ENCODE assay signal across 19 cellular contexts in the genomic region with DNA sequence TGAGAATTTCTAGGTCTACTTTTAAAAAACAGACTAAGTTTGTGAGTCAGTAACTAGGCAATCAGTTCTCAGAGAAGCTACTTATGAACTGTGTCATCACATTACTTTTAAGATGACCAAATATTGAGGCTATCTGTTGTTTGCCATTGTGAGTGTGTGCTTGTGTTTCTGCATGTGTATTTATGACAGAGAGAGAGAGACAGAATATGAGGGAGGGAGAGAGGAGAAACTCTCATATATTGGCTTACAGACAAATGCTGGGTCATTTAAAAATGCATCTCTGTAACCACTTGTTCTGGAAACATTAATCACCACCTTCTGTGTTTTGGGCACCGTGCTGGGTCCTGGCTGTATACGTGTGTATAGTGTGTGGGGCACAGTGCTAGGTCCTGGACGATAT.
DNase-seq lines count a peak whose midpoint lies in the region; TF ChIP-seq lines count a peak whose summit lies in the region.
"Had no signal": no experiment of that assay in that cellular context is flagged by ENCODE, and none has a peak within 500 bp of the region (broad histone marks: within the 10 kb centered on the region; RNA-seq: fewer than 3 reads in every experiment).

No MANE protein-coding gene starts in this region.

- H3K9me3 Mint-ChIP-seq in HFFc6 (peaks cover 4% of the 10 kb centered on the region), progenitor cell of endocrine pancreas (ENCODE audit: low read depth) (peaks cover 8% of the 10 kb centered on the region)
- H3K9me3 Mint-ChIP-seq: activated T-helper 1 cell treated with anti-CD3 and anti-CD28 coated beads, Interleukin-12 subunit alpha, Interleukin-12 subunit beta, Interleukin-2, Interleukin-4 antibody, amounts not matched to agents 30 ng/mL and 10 ng/mL and 1 ng/mL, durations not matched to agents 14 hours and 24 hours and 36 hours; CD4-positive, alpha-beta T cell had no signal

- WGBS in urinary bladder = 52% methylated on average over 3 of the region's 3 CpGs

- peaks cover 50% of the 10 kb centered on the region for H3K4me1 Mint-ChIP-seq in HFFc6 (ENCODE audit: low read depth)
- H3K4me1 Mint-ChIP-seq in progenitor cell of endocrine pancreas (ENCODE audit: low read depth) = no peaks in the 10 kb centered on the region
- H3K4me1 Mint-ChIP-seq: naive thymus-derived CD8-positive, alpha-beta T cell had no signal

- H3K4me3 ChIP-seq in astrocyte of the spinal cord (ENCODE audit: low read depth, low read length) (no peak overlapping the region), urinary bladder (ENCODE audit: low read depth, low read length) (peak overlapping the region; percentile 15), MM.1S (ENCODE audit: low read length) (no peak overlapping the region)
- H3K4me3 ChIP-seq: esophagus muscularis mucosa, GM12878, HAP-1, prostate gland had no signal

- DNase-seq in HFFc6 = peak; percentile 86
- peak; percentile 34 for DNase-seq in astrocyte of the spinal cord (ENCODE audit: low read depth, low spot score)
- DNase-seq in hepatic stellate cell (ENCODE audit: low spot score) = peak; percentile 44
- DNase-seq in progenitor cell of endocrine pancreas (ENCODE audit: low spot score, unreplicated experiment) = no peak
- no peak for DNase-seq in H4 (ENCODE audit: low spot score)
- no peak for DNase-seq in MM.1S
- DNase-seq: activated CD8-positive, alpha-beta T cell treated with anti-CD3 and anti-CD28 coated beads for 36 hours; CD4-positive, alpha-beta T cell; cortex of kidney; naive thymus-derived CD8-positive, alpha-beta T cell; NCI-H2107; substantia nigra; SW 1271 had no signal

- H3K27ac Mint-ChIP-seq in HFFc6 (peak overlapping the region; percentile 83), progenitor cell of endocrine pancreas (no peak overlapping the region)
- H3K27ac Mint-ChIP-seq: activated CD8-positive, alpha-beta T cell treated with anti-CD3 and anti-CD28 coated beads for 36 hours; activated T-helper 1 cell treated with anti-CD3 and anti-CD28 coated beads, Interleukin-12 subunit alpha, Interleukin-12 subunit beta, Interleukin-2, Interleukin-4 antibody, amounts not matched to agents 30 ng/mL and 10 ng/mL and 1 ng/mL, durations not matched to agents 14 hours and 24 hours and 36 hours; CD4-positive, alpha-beta T cell; naive thymus-derived CD8-positive, alpha-beta T cell had no signal

- no peaks in the 10 kb centered on the region for H3K27me3 ChIP-seq in MM.1S (replicated peaks; ENCODE audit: insufficient read depth, low read length)
- H3K27me3 ChIP-seq: esophagus muscularis mucosa had no signal

- H3K9me2 ChIP-seq in MM.1S (replicated peaks; ENCODE audit: insufficient read depth, low read length) = no peaks in the 10 kb centered on the region

- H3K79me2 ChIP-seq in MM.1S (ENCODE audit: low read length) = no peaks in the 10 kb centered on the region

- in situ Hi-C loops in astrocyte of the spinal cord (cut with HindIII; ENCODE audit: low sequenced_read_pairs) = no loop called here

- TF ChIP-seq CTCF in HFFc6 (IDR thresholded peaks at IDR 0.05) (no peak), astrocyte of the spinal cord (IDR thresholded peaks at IDR 0.05; ENCODE audit: low read depth, low read length) (no peak), progenitor cell of endocrine pancreas (IDR thresholded peaks at IDR 0.05; ENCODE audit: unreplicated experiment) (no peak), MM.1S (IDR thresholded peaks at IDR 0.05; ENCODE audit: low read length) (no peak)

- H3K36me3 ChIP-seq in urinary bladder (ENCODE audit: insufficient read depth) (no peaks in the 10 kb centered on the region), MM.1S (replicated peaks; ENCODE audit: insufficient read depth, low read length) (no peaks in the 10 kb centered on the region)
- H3K36me3 ChIP-seq: esophagus muscularis mucosa, HAP-1, prostate gland had no signal

- no peaks in the 10 kb centered on the region for H3K27me3 Mint-ChIP-seq in HFFc6 (ENCODE audit: insufficient read depth)
- H3K27me3 Mint-ChIP-seq in progenitor cell of endocrine pancreas = no peaks in the 10 kb centered on the region

- H3K4me2 ChIP-seq in MM.1S (ENCODE audit: low read depth, low read length) = no peak overlapping the region

- no peaks in the 10 kb centered on the region for H3F3A ChIP-seq in MM.1S (ENCODE audit: insufficient read depth, low read length)

- peaks cover 11% of the 10 kb centered on the region for H3K36me3 Mint-ChIP-seq in HFFc6 (ENCODE audit: low read depth)
- no peaks in the 10 kb centered on the region for H3K36me3 Mint-ChIP-seq in progenitor cell of endocrine pancreas (ENCODE audit: insufficient read depth)

- H4K20me1 ChIP-seq in MM.1S (ENCODE audit: insufficient read depth, low read length) = no peaks in the 10 kb centered on the region

- no peaks in the 10 kb centered on the region for H3K9me3 ChIP-seq in MM.1S (replicated peaks; ENCODE audit: insufficient read depth, low read length)
- H3K9me3 ChIP-seq: esophagus muscularis mucosa, HAP-1, prostate gland had no signal

- H3K4me3 Mint-ChIP-seq in HFFc6 = peak overlapping the region; percentile 17; the same call in 1 of the 2 replicates
- H3K4me3 Mint-ChIP-seq in progenitor cell of endocrine pancreas (ENCODE audit: low read depth) = no peak overlapping the region
- H3K4me3 Mint-ChIP-seq: activated CD8-positive, alpha-beta T cell treated with anti-CD3 and anti-CD28 coated beads for 36 hours; activated T-helper 1 cell treated with anti-CD3 and anti-CD28 coated beads, Interleukin-12 subunit alpha, Interleukin-12 subunit beta, Interleukin-2, Interleukin-4 antibody, amounts not matched to agents 30 ng/mL and 10 ng/mL and 1 ng/mL, durations not matched to agents 14 hours and 24 hours and 36 hours; CD4-positive, alpha-beta T cell; naive thymus-derived CD8-positive, alpha-beta T cell had no signal

- H3K27ac ChIP-seq in urinary bladder (ENCODE audit: low read depth) (no peak overlapping the region), MM.1S (ENCODE audit: low read length) (no peak overlapping the region)
- H3K27ac ChIP-seq: esophagus muscularis mucosa had no signal

- no peak overlapping the region for H3K9ac ChIP-seq in MM.1S (ENCODE audit: low read length)

- H2AFZ ChIP-seq in MM.1S (ENCODE audit: low read length) = no peak overlapping the region

- H3K4me1 ChIP-seq in urinary bladder (ENCODE audit: insufficient read depth) = no peaks in the 10 kb centered on the region
- no peaks in the 10 kb centered on the region for H3K4me1 ChIP-seq in MM.1S (ENCODE audit: low read length)
- H3K4me1 ChIP-seq: HAP-1, prostate gland had no signal

Comparison
In these comparisons a context has a peak if more than half of its experiments do, and no peak if none do; other contexts are left out.
1. DNase-seq: peak in HFFc6 (single experiment), astrocyte of the spinal cord (single experiment) and hepatic stellate cell (single experiment); none in progenitor cell of endocrine pancreas (single experiment), H4 (single experiment) and MM.1S (single experiment).